In the genomic region with DNA sequence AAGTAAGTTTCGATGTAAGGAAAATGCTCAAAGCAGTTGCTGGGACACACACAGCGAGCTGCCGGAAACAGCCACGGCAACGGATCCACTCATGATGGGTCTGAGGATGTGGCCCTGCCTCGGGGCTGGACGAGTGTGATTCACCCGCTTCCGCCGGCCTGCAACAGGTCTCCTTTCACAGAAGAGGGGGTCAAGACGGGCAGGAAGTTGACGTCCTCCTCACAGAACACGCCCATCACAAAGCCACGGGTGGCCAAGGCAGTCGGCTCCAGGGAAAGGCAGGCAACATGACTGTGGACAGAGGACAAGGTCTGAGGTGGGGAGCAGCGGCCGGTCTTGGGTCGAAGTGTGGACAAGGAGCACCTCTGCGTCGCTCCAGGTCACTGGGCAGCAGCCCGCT, we compare ENCODE assay signal across 19 cellular contexts. TPM values are rescaled to one million over a fixed set of nuclear protein-coding genes. Genes with fewer than 3 reads are reported as not detected.
"Had no signal": no experiment of that assay in that cellular context is flagged by ENCODE, and none has a peak within 500 bp of the region (broad histone marks: within the 10 kb centered on the region; RNA-seq: fewer than 3 reads in every experiment).

No MANE protein-coding gene starts in this region.

- H3K4me3 ChIP-seq: sigmoid colon, skin epidermis, stomach, thoracic aorta, transverse colon had no signal

- H3K27ac ChIP-seq: foreskin keratinocyte, neutrophil, sigmoid colon, skin epidermis, stomach, transverse colon had no signal

- ATAC-seq: effector memory CD8-positive, alpha-beta T cell; foreskin keratinocyte; left colon; naive thymus-derived CD4-positive, alpha-beta T cell had no signal

- DNase-seq: effector memory CD8-positive, alpha-beta T cell; foreskin keratinocyte; immature natural killer cell; left colon; mesendoderm; naive thymus-derived CD4-positive, alpha-beta T cell; nephron progenitor cell; sigmoid colon; stimulated activated naive CD4-positive, alpha-beta T cell; stomach; substantia nigra; transverse colon had no signal

RNA-seq across cellular contexts. Expression of gene SMOC2, which starts 29.9 kb away (rescaled TPM):
- total RNA-seq: kidney epithelial cell; lung microvascular endothelial cell; mononuclear cell; naive thymus-derived CD4-positive, alpha-beta T cell; pulmonary artery endothelial cell had no signal
- polyA plus RNA-seq: immature natural killer cell; naive thymus-derived CD4-positive, alpha-beta T cell had no signal
